Comparison of ENCODE assay signal across 8 cellular contexts in the genomic region with DNA sequence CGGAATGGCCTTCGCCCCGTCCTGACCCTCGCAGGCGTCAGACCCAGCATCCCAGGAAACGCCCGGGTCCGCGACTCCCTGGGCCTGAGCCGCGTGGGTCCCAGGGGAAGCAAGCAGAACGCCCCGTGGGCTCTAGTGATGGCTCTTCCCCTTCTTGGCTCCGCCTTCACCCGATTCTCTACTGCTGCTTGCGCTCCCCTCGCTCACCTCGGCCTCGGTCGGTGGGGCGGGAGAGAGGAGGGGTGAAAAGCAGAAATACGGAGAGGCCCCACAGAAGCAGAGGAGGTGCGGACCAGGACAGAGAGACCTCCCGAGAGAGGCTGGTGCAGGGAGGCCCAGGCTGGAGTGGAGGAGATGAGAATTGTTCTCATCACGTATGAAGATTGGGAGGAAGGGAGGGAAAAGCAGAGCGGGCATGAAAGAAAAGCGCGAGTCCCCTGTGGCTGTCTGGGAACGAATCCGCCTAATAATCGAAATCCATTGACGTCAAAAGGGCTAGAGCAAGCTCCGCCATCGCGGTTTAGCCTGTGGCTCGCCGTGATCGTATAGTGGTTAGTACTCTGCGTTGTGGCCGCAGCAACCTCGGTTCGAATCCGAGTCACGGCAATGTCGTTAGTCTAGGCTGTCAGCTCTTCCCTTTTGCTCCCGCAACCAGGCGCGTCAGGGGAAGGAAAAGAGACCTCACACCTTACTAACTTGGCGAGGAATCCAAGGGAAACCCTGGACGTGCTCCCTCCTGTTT.
DNase-seq lines count a peak whose midpoint lies in the region; ATAC-seq, FAIRE-seq and TF ChIP-seq lines count a peak whose summit lies in the region.
"Not testable (repeated sequence)": the region's sequence is repeated elsewhere in the genome, so short reads cannot be mapped to it uniquely, and the experiment has no call there.

No MANE protein-coding gene starts in this region.

- WGBS in mammary epithelial cell (ENCODE audit: low coverage, missing lambda C conversion rate), result 0% methylated on average over 2 of the region's 50 CpGs
- 0% methylated on average over 1 of the region's 50 CpGs; no CpG with 5 or more reads in 2 of the 4 donors for WGBS in heart left ventricle, 4 donors
- WGBS in stomach, 5 donors, result 0% methylated on average over 1 of the region's 50 CpGs; no CpG with 5 or more reads in 4 of the 5 donors

- intact Hi-C loops in mammary epithelial cell (cut with micrococcal nuclease), result loop anchor here (2.0 kb wide), 1 partner anchor 54 kb away; no protein-coding TSS in a partner anchor
- intact Hi-C loops in heart left ventricle (cut with DNase I); stomach (cut with DNase I; ENCODE audit: low total_unique reads): not testable (repeated sequence)

- H3K27ac Mint-ChIP-seq in naive thymus-derived CD8-positive, alpha-beta T cell, result peak overlapping the region in 3 of 10 donors; percentile 57 to 95 (median 60)

- H4K20me1 ChIP-seq in mammary epithelial cell (ENCODE audit: insufficient read depth, low read length), result not testable (repeated sequence)

- peak overlapping the region; percentile 26 for H3K4me2 ChIP-seq in mammary epithelial cell (ENCODE audit: insufficient read depth, low read depth, low read length)

- not testable (repeated sequence) for TF ChIP-seq EP300 in stomach (IDR thresholded peaks at IDR 0.05)

- H3K27me3 Mint-ChIP-seq in naive thymus-derived CD8-positive, alpha-beta T cell, result peaks cover 12 to 43% (median 15%) of the 10 kb centered on the region in 5 donors

- TF ChIP-seq CTCF in WERI-Rb-1 (IDR thresholded peaks at IDR 0.05; ENCODE audit: low read depth, low read length); mammary epithelial cell (conservative IDR thresholded peaks at IDR 0.05 in 1 of 2, IDR thresholded peaks at IDR 0.05 in 1 of 2; ENCODE audit: extremely low read depth in 1 of 2, insufficient read depth in 1 of 2, low read depth in 1 of 2, low read length in 2 of 2); heart left ventricle (IDR thresholded peaks at IDR 0.05); stomach (IDR thresholded peaks at IDR 0.05): not testable (repeated sequence)

- TSS peak; percentile 99 for BruUV-seq in mammary epithelial cell (replicated peaks; lab: Mats Ljungman, UMichigan)

- POLR2A ChIA-PET in naive thymus-derived CD8-positive, alpha-beta T cell (lab: Charles Lee), result not testable (repeated sequence)

- peak overlapping the region; percentile 79 to 90 (median 88) for H3K4me3 Mint-ChIP-seq in naive thymus-derived CD8-positive, alpha-beta T cell

- not testable (repeated sequence) for H3K9me3 ChIP-seq in WERI-Rb-1 (ENCODE audit: severe bottlenecking); mammary epithelial cell (replicated peaks; ENCODE audit: insufficient read depth, low read length); heart left ventricle; stomach

- H3K36me3 Mint-ChIP-seq in naive thymus-derived CD8-positive, alpha-beta T cell, result not testable (repeated sequence)

- FAIRE-seq in G401.6 (lab: Jason Lieb, UNC), result peak; percentile 91

- dilution Hi-C loops in mammary epithelial cell (cut with HindIII; ENCODE audit: low sequenced_read_pairs), result not testable (repeated sequence)

- not testable (repeated sequence) for H3K27me3 ChIP-seq in WERI-Rb-1 (ENCODE audit: insufficient read depth, low read depth, severe bottlenecking); mammary epithelial cell (ENCODE audit: insufficient read depth, low read length)
- H3K27me3 ChIP-seq in heart left ventricle (peaks cover 0 to 41% (median 7%) of the 10 kb centered on the region in 9 donors), stomach (peaks cover 0 to 41% (median 9%) of the 10 kb centered on the region in 3 donors)

- not testable (repeated sequence) for TF ChIP-seq POLR2A in heart left ventricle (IDR thresholded peaks at IDR 0.05); stomach (IDR thresholded peaks at IDR 0.05)

- peak overlapping the region; percentile 62 for H3K27ac ChIP-seq in WERI-Rb-1
- H3K27ac ChIP-seq in mammary epithelial cell (ENCODE audit: insufficient read depth, low read depth, low read length); stomach: not testable (repeated sequence)
- peak overlapping the region in 1 of 12 donors; percentile 47 for H3K27ac ChIP-seq in heart left ventricle

- DNase-seq in WERI-Rb-1; mammary epithelial cell; heart left ventricle; naive thymus-derived CD8-positive, alpha-beta T cell; stomach: not testable (repeated sequence)

- H3K36me3 ChIP-seq in WERI-Rb-1; mammary epithelial cell (ENCODE audit: insufficient read depth, low read length); heart left ventricle; stomach: not testable (repeated sequence)

- not testable (repeated sequence) for H3K9ac ChIP-seq in mammary epithelial cell (ENCODE audit: insufficient read depth, low read length)

- not testable (repeated sequence) for H3K79me2 ChIP-seq in mammary epithelial cell (ENCODE audit: insufficient read depth, low read length)

- ATAC-seq in GM21723 (IDR thresholded peaks at IDR 0.05; ENCODE audit: unreplicated experiment), result peak; percentile 78
- ATAC-seq in HG03342 (IDR thresholded peaks at IDR 0.05; ENCODE audit: unreplicated experiment), result peak; percentile 68
- peak; percentile 25 to 86 (median 85) for ATAC-seq in heart left ventricle
- ATAC-seq in naive thymus-derived CD8-positive, alpha-beta T cell, result peak; percentile 91 to 96

- peaks cover 14% of the 10 kb centered on the region for H3K4me1 ChIP-seq in mammary epithelial cell (ENCODE audit: insufficient read depth, low read length)
- not testable (repeated sequence) for H3K4me1 ChIP-seq in heart left ventricle, stomach

- not testable (repeated sequence) for H3K9me3 Mint-ChIP-seq in naive thymus-derived CD8-positive, alpha-beta T cell

- CTCF ChIA-PET in mammary epithelial cell (lab: Charles Lee; ENCODE audit: low non-redundant PET), result not testable (repeated sequence)

- H3K4me1 Mint-ChIP-seq in naive thymus-derived CD8-positive, alpha-beta T cell, result not testable (repeated sequence)

- H3K4me3 ChIP-seq in WERI-Rb-1 (ENCODE audit: low read depth, low read length) (peak overlapping the region; percentile 41), mammary epithelial cell (replicated peaks in 1 of 3; ENCODE audit: insufficient read depth in 1 of 3, low read depth in 2 of 3, low read length in 3 of 3) (peak overlapping the region in 2 of 3 experiments; percentile 16 to 31), heart left ventricle (peak overlapping the region in 8 of 12 donors; percentile 26 to 50 (median 44)), stomach (peak overlapping the region in 3 of 4 donors; percentile 14 to 41 (median 34))

- peak overlapping the region; percentile 60 for H2AFZ ChIP-seq in mammary epithelial cell (ENCODE audit: low read depth, low read length)

- in situ Hi-C loops in mammary epithelial cell (cut with MboI; ENCODE audit: low sequenced_read_pairs in 2 of 2), result not testable (repeated sequence)
